8 cellular contexts compared by ENCODE assay signal in the genomic region with DNA sequence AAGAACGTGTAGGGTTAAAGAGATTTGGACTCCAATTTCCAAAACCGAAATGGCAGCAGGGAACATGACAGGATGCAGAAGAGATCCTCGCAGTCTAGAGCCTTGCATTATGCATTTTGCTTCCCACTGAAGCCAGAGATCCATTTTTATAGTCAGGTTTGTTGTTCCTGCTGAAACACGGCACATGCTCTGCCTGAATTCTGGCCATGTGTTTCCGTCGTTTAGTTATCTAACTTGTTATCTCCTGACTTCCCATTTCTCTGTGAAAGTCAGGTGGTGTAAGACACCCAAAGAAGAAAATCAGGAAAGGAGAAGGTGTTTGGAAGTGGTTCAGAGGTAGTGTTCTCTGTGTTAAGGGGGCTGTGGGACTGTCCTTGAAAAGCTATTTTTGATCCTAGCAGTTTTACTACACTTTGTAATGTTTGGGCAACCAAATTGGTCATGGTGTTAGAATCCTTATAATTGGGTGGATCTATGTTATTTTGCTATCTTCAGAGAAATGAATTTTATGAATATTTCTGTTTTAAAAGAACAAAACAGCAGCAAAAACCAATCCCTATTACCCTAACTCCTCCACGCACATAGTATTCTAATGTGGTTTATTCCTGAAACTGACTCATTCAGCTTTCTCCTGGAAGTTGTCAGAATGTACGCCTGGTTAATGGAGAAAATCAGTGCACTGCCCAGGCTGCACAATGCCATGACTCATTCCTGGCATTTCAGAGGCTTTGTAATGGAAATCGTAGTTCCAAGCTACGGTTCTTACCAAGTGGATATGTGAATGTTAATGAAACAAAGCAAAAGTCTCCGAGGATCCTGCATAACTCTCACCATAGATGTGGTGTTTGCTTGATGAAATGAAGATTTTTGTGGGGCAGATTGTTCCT.
A peak's percentile ranks its signal among the peaks of the same experiment; 100 is the strongest.
DNase-seq lines count a peak whose midpoint lies in the region; ATAC-seq and TF ChIP-seq lines count a peak whose summit lies in the region.

No MANE protein-coding gene starts in this region.

- H3K36me3 ChIP-seq in heart right ventricle = no peaks in the 10 kb centered on the region

- H3K27ac ChIP-seq in adipose tissue (ENCODE audit: low read depth, low read length) (peak overlapping the region; percentile 93), heart right ventricle (peak overlapping the region; percentile 4 to 92 (median 84))

- no peak overlapping the region for H3K4me3 ChIP-seq in heart right ventricle

- peak; percentile 49 to 86 (median 73) for ATAC-seq in heart right ventricle
- ATAC-seq in GM18909 (IDR thresholded peaks at IDR 0.05; ENCODE audit: poor library complexity, unreplicated experiment) = no peak

- WGBS in adipose tissue, 3 donors = 40 to 56% (median 44%) methylated on average over 11 of the region's 11 CpGs
- 20 to 29% methylated on average over 11 of the region's 11 CpGs for WGBS in heart right ventricle, 2 donors

- no peaks in the 10 kb centered on the region for H3K27me3 ChIP-seq in heart right ventricle

- peak; percentile 83 for DNase-seq in GM03348 (ENCODE audit: low spot score)
- DNase-seq in heart right ventricle = peak in 1 of 2 donors; percentile 57
- DNase-seq in pulmonary artery endothelial cell (ENCODE audit: low read depth, low spot score) = peak; percentile 89
- no peak for DNase-seq in NCI-H1105 treated with DMSO at 0.1 percent for 48 hours (lab: John Stamatoyannopoulos, UW)
- no peak for DNase-seq in T-helper 1 cell
- DNase-seq in NCI-H1417 (lab: John Stamatoyannopoulos, UW) = no peak

- intact Hi-C loops in heart right ventricle (cut with DNase I) = no loop called here

- H3K9me3 ChIP-seq in heart right ventricle = no peaks in the 10 kb centered on the region

- H3K4me1 ChIP-seq in heart right ventricle = peaks cover 21 to 93% (median 73%) of the 10 kb centered on the region in 9 donors

- TF ChIP-seq CTCF in heart right ventricle (IDR thresholded peaks at IDR 0.05) = no peak

Comparison
In these comparisons a context has a peak if more than half of its experiments do, and no peak if none do; other contexts are left out.
1. DNase-seq: peak in GM03348 (single experiment) and pulmonary artery endothelial cell (single experiment); none in NCI-H1105 treated with DMSO at 0.1 percent for 48 hours (single experiment), T-helper 1 cell (0 of 5) and NCI-H1417 (0 of 3).